26 cellular contexts compared by ENCODE assay signal in genomic region chr2:26649322-26649721, GRCh38. TPM values are rescaled to one million over a fixed set of nuclear protein-coding genes. Genes with fewer than 3 reads are reported as not detected.
DNase-seq lines count a peak whose midpoint lies in the region; ATAC-seq and TF ChIP-seq lines count a peak whose summit lies in the region.
"Had no signal": no experiment of that assay in that cellular context is flagged by ENCODE, and none has a peak within 500 bp of the region (broad histone marks: within the 10 kb centered on the region; RNA-seq: fewer than 3 reads in every experiment).

No MANE protein-coding gene starts in this region.

- no peaks in the 10 kb centered on the region for H3K9me3 Mint-ChIP-seq in T-helper 2 cell treated with Interferon-gamma antibody and Interleukin-4, amounts not matched to agents 5 μg/mL and 100 μg/mL, for 36 hours
- H3K9me3 Mint-ChIP-seq: activated T-helper 1 cell treated with anti-CD3 and anti-CD28 coated beads, Interleukin-12 subunit alpha, Interleukin-12 subunit beta, Interleukin-2, Interleukin-4 antibody, amounts not matched to agents 30 ng/mL and 10 ng/mL and 1 ng/mL, durations not matched to agents 14 hours and 24 hours and 36 hours; HFFc6; neural crest cell had no signal

- no peak overlapping the region for H3K4me3 Mint-ChIP-seq in T-helper 2 cell treated with Interferon-gamma antibody and Interleukin-4, amounts not matched to agents 5 μg/mL and 100 μg/mL, for 36 hours
- H3K4me3 Mint-ChIP-seq: activated naive CD8-positive, alpha-beta T cell; activated T-helper 1 cell treated with anti-CD3 and anti-CD28 coated beads, Interleukin-12 subunit alpha, Interleukin-12 subunit beta, Interleukin-2, Interleukin-4 antibody, amounts not matched to agents 30 ng/mL and 10 ng/mL and 1 ng/mL, durations not matched to agents 14 hours and 24 hours and 36 hours; HFFc6; neural crest cell had no signal

- H3K4me3 ChIP-seq in BE2C (ENCODE audit: low read depth, low read length) = no peak overlapping the region
- H3K4me3 ChIP-seq in adipocyte (ENCODE audit: low read length) = no peak overlapping the region
- H3K4me3 ChIP-seq in osteoblast (ENCODE audit: insufficient read depth, low read length) = no peak overlapping the region
- H3K4me3 ChIP-seq: body of pancreas, heart left ventricle, left lung, mucosa of descending colon, prostate gland, tibial nerve had no signal

- H3K36me3 ChIP-seq in BE2C (no peaks in the 10 kb centered on the region), adipocyte (ENCODE audit: control insufficient read depth, insufficient read depth, low read length, severe bottlenecking) (no peaks in the 10 kb centered on the region), osteoblast (ENCODE audit: insufficient read depth, low read length) (no peaks in the 10 kb centered on the region)
- H3K36me3 ChIP-seq: heart left ventricle, left lung, prostate gland, tibial nerve had no signal

- no peaks in the 10 kb centered on the region for H3K4me1 Mint-ChIP-seq in T-helper 2 cell treated with Interferon-gamma antibody and Interleukin-4, amounts not matched to agents 5 μg/mL and 100 μg/mL, for 36 hours (ENCODE audit: low read depth)

- no peaks in the 10 kb centered on the region for H3K27me3 ChIP-seq in BE2C
- H3K27me3 ChIP-seq in adipocyte (replicated peaks; ENCODE audit: control insufficient read depth, insufficient read depth, low read length) = no peaks in the 10 kb centered on the region
- H3K27me3 ChIP-seq in osteoblast (ENCODE audit: insufficient read depth, low read length) = peaks cover 59% of the 10 kb centered on the region
- H3K27me3 ChIP-seq: body of pancreas, tibial nerve had no signal

- no peak overlapping the region for H3K27ac Mint-ChIP-seq in T-helper 2 cell treated with Interferon-gamma antibody and Interleukin-4, amounts not matched to agents 5 μg/mL and 100 μg/mL, for 36 hours
- H3K27ac Mint-ChIP-seq: activated naive CD8-positive, alpha-beta T cell; activated T-helper 1 cell treated with anti-CD3 and anti-CD28 coated beads, Interleukin-12 subunit alpha, Interleukin-12 subunit beta, Interleukin-2, Interleukin-4 antibody, amounts not matched to agents 30 ng/mL and 10 ng/mL and 1 ng/mL, durations not matched to agents 14 hours and 24 hours and 36 hours; HFFc6 had no signal

- peaks cover 15% of the 10 kb centered on the region for H3K27me3 Mint-ChIP-seq in T-helper 2 cell treated with Interferon-gamma antibody and Interleukin-4, amounts not matched to agents 5 μg/mL and 100 μg/mL, for 36 hours (ENCODE audit: low read depth)

- peak; percentile 80 for DNase-seq in BE2C
- DNase-seq in NCI-H1694 treated with DMSO at 0.1 percent for 48 hours (lab: John Stamatoyannopoulos, UW) = peak; percentile 85
- DNase-seq in adipocyte (ENCODE audit: low read depth) = peak; percentile 24
- peak; percentile 8 for DNase-seq in osteoblast (ENCODE audit: insufficient read length, low spot score, missing footprints)
- DNase-seq in NCI-H1417 treated with DMSO at 0.1 percent for 48 hours (lab: John Stamatoyannopoulos, UW) = no peak
- DNase-seq in T-helper 2 cell treated with Interferon-gamma antibody and Interleukin-4, amounts not matched to agents 5 μg/mL and 100 μg/mL, for 36 hours (ENCODE audit: low spot score) = no peak
- DNase-seq in OCI-M2 (lab: John Stamatoyannopoulos, UW; ENCODE audit: unreplicated experiment) = no peak
- DNase-seq: activated CD4-positive, CD25-positive, alpha-beta regulatory T cell treated with anti-CD3 and anti-CD28 coated beads, Interleukin-2, amount 50 U/mL, for 72 hours; body of pancreas; heart left ventricle; HFFc6; left lung; mucosa of descending colon; NCI-H1105 treated with DMSO at 0.1 percent for 48 hours; NCI-H2227 treated with DMSO at 0.1 percent for 48 hours; RPMI8226; stimulated activated naive CD8-positive, alpha-beta T cell treated with anti-CD3 and anti-CD28 coated beads, Interleukin-15, Interleukin-2, amounts not matched to agents 100 U/mL and 50 U/mL, for 24 hours had no signal

- TF ChIP-seq CTCF in BE2C (IDR thresholded peaks at IDR 0.05; ENCODE audit: low read depth, low read length) = no peak
- no peak for TF ChIP-seq CTCF in osteoblast (IDR thresholded peaks at IDR 0.05; ENCODE audit: extremely low read depth, low read depth, low read length)

- H3K9me3 ChIP-seq in BE2C (peaks cover 4% of the 10 kb centered on the region; the same call in 1 of the 2 replicates), adipocyte (ENCODE audit: control insufficient read depth, low read length) (no peaks in the 10 kb centered on the region), osteoblast (ENCODE audit: low read depth, low read length) (no peaks in the 10 kb centered on the region)
- H3K9me3 ChIP-seq: body of pancreas, heart left ventricle, left lung, mucosa of descending colon, prostate gland, tibial nerve had no signal

- no peak for TF ChIP-seq POLR2A in GM18505 (IDR thresholded peaks at IDR 0.05; ENCODE audit: borderline replicate concordance, extremely low read depth, insufficient read depth, insufficient read length)

- H3K4me1 ChIP-seq in BE2C = peaks cover 11% of the 10 kb centered on the region
- peaks cover 45% of the 10 kb centered on the region for H3K4me1 ChIP-seq in adipocyte (ENCODE audit: control insufficient read depth, insufficient read depth, low read length)
- H3K4me1 ChIP-seq in osteoblast (ENCODE audit: insufficient read depth, low read length) = no peaks in the 10 kb centered on the region
- H3K4me1 ChIP-seq: body of pancreas, heart left ventricle, prostate gland had no signal

- no peaks in the 10 kb centered on the region for H4K20me1 ChIP-seq in osteoblast (ENCODE audit: insufficient read depth, low read length)

- no peak for ATAC-seq in GM18505 (IDR thresholded peaks at IDR 0.05; ENCODE audit: unreplicated experiment)
- ATAC-seq: body of pancreas; heart left ventricle; left lung; mucosa of descending colon; stimulated activated naive CD8-positive, alpha-beta T cell treated with anti-CD3 and anti-CD28 coated beads, Interleukin-15, Interleukin-2, amounts not matched to agents 100 U/mL and 50 U/mL, for 24 hours had no signal

- no peaks in the 10 kb centered on the region for H3K36me3 Mint-ChIP-seq in T-helper 2 cell treated with Interferon-gamma antibody and Interleukin-4, amounts not matched to agents 5 μg/mL and 100 μg/mL, for 36 hours (ENCODE audit: low read depth)
- H3K36me3 Mint-ChIP-seq: activated naive CD8-positive, alpha-beta T cell had no signal

- no peaks in the 10 kb centered on the region for H3K79me2 ChIP-seq in osteoblast (ENCODE audit: insufficient read depth, low read length)

- H3K9ac ChIP-seq in adipocyte (ENCODE audit: low read length) = no peak overlapping the region

- no peak overlapping the region for H3K4me2 ChIP-seq in osteoblast (ENCODE audit: insufficient read depth, low read length)

- H3K27ac ChIP-seq in osteoblast (ENCODE audit: low read depth, low read length) = no peak overlapping the region
- H3K27ac ChIP-seq: body of pancreas, heart left ventricle, HL-60, left lung, prostate gland, tibial nerve had no signal

- no peak overlapping the region for H2AFZ ChIP-seq in osteoblast (ENCODE audit: low read length)

RNA-seq across cellular contexts. Expression of gene CIB4, which starts 8.2 kb away (rescaled TPM):
- polyA plus RNA-seq in BE2C (2012; ENCODE audit: insufficient read depth, insufficient read length, low read depth) = not detected
- total RNA-seq in osteoblast = not detected in 2 replicates
- total RNA-seq: activated CD8-positive, alpha-beta memory T cell treated with anti-CD3 and anti-CD28 coated beads for 36 hours; activated T-helper 1 cell treated with anti-CD3 and anti-CD28 coated beads, Interleukin-12 subunit alpha, Interleukin-12 subunit beta, Interleukin-2, Interleukin-4 antibody, amounts not matched to agents 30 ng/mL and 10 ng/mL and 1 ng/mL, durations not matched to agents 14 hours and 24 hours and 36 hours; body of pancreas; heart left ventricle; HFFc6; left lung; neural crest cell; skeletal muscle tissue; tibial nerve had no signal
- polyA plus RNA-seq: heart left ventricle had no signal

RNA-seq across cellular contexts. Expression of gene KCNK3, which starts 43.2 kb away (rescaled TPM):
- 58.2 TPM for polyA plus RNA-seq in BE2C (2012; ENCODE audit: insufficient read depth, insufficient read length, low read depth)
- total RNA-seq in osteoblast = not detected in 2 replicates
- total RNA-seq: activated CD8-positive, alpha-beta memory T cell treated with anti-CD3 and anti-CD28 coated beads for 36 hours; activated T-helper 1 cell treated with anti-CD3 and anti-CD28 coated beads, Interleukin-12 subunit alpha, Interleukin-12 subunit beta, Interleukin-2, Interleukin-4 antibody, amounts not matched to agents 30 ng/mL and 10 ng/mL and 1 ng/mL, durations not matched to agents 14 hours and 24 hours and 36 hours; HFFc6 had no signal

Comparison
In these comparisons a context has a peak if more than half of its experiments do, and no peak if none do; other contexts are left out.
1. DNase-seq: peak in BE2C (single experiment), NCI-H1694 treated with DMSO at 0.1 percent for 48 hours (single experiment), adipocyte (single experiment) and osteoblast (single experiment); none in NCI-H1417 treated with DMSO at 0.1 percent for 48 hours (single experiment), T-helper 2 cell treated with Interferon-gamma antibody and Interleukin-4, amounts not matched to agents 5 μg/mL and 100 μg/mL, for 36 hours (single experiment) and OCI-M2 (single experiment).